Comparison of ENCODE assay signal across 11 cellular contexts in the genomic region with DNA sequence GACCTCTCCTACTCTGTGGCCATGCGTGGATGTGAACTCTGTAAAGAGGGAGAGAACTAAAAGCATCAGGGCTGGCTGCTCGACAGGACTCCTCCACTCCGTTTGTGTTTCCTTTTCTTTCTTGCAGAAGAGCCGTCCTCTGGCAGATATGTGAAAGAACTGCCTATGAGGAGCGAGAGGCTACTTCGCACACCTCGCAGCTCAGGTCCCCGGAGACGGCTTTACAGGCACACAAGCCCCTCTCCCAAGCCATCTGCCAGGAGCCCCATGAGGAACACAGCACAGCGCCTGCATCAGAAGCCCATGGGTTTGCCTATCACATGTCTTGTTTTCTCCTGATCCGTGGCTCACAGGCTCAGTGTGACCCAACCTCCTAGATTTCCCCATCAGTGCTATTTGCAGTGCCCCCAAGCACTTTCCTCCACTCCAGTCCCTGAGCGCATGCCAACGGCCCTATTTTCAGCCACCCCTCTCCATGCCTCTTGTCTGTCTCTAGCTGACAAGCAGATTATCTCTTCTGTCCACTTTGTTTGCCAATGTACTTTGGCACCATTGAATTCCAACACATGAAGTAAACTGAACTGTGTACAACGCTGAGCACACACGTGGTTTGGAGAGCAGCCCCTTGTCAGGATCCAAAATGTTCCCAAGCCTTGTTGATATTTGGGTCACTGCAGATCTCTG.
DNase-seq lines count a peak whose midpoint lies in the region; ATAC-seq lines count a peak whose summit lies in the region.
"Had no signal": no experiment of that assay in that cellular context is flagged by ENCODE, and none has a peak within 500 bp of the region (broad histone marks: within the 10 kb centered on the region; RNA-seq: fewer than 3 reads in every experiment).

No MANE protein-coding gene starts in this region.

- peaks cover 30 to 43% (median 37%) of the 10 kb centered on the region in 10 experiments for H3K4me1 ChIP-seq in BLaER1 treated with 17β-estradiol and CSF1 and Interleukin-3, amounts not matched to agents 10 nM and 100 nM
- peaks cover 60% of the 10 kb centered on the region for H3K4me1 ChIP-seq in adipocyte (ENCODE audit: control insufficient read depth, insufficient read depth, low read length)
- H3K4me1 ChIP-seq in rectal smooth muscle tissue (ENCODE audit: control insufficient read depth, insufficient read depth, low read length), result peaks cover 19% of the 10 kb centered on the region

- intact Hi-C loops in left ventricle myocardium superior (cut with micrococcal nuclease), result loop anchor here (5.0 kb wide), 1 partner anchor 106 kb away; no protein-coding TSS in a partner anchor

- DNase-seq in adipocyte (ENCODE audit: low read depth) (no peak), left ventricle myocardium superior (peak; percentile 91), activated T-cell treated with anti-CD3 and anti-CD28 coated beads for 4 hours (no peak)
- no peak for DNase-seq in activated CD4-positive, CD25-positive, alpha-beta regulatory T cell treated with anti-CD3 and anti-CD28 coated beads, Interleukin-2, amount 50 U/mL, for 72 hours
- DNase-seq: activated naive CD4-positive, alpha-beta T cell treated with anti-CD3 and anti-CD28 coated beads, Interleukin-2, amount 50 U/mL, for 16 hours; OCI-M1; stimulated activated CD4-positive, alpha-beta T cell treated with anti-CD3 and anti-CD28 coated beads, Interleukin-4, amount 100 ng/mL, for 24 hours had no signal

- ATAC-seq in left ventricle myocardium superior (peak; percentile 87), HG03460 (IDR thresholded peaks at IDR 0.05; ENCODE audit: unreplicated experiment) (no peak), GM18520 (IDR thresholded peaks at IDR 0.05; ENCODE audit: unreplicated experiment) (no peak)

- H3K36me3 ChIP-seq in BLaER1 treated with 17β-estradiol and CSF1 and Interleukin-3, amounts not matched to agents 10 nM and 100 nM, result no peaks in the 10 kb centered on the region
- H3K36me3 ChIP-seq in adipocyte (ENCODE audit: control insufficient read depth, insufficient read depth, low read length, severe bottlenecking), result no peaks in the 10 kb centered on the region
- no peaks in the 10 kb centered on the region for H3K36me3 ChIP-seq in rectal smooth muscle tissue (ENCODE audit: control insufficient read depth, insufficient read depth, low read length)

- H3K27me3 ChIP-seq in BLaER1 treated with 17β-estradiol and CSF1 and Interleukin-3, amounts not matched to agents 10 nM and 100 nM, result no peaks in the 10 kb centered on the region
- H3K27me3 ChIP-seq in adipocyte (replicated peaks; ENCODE audit: control insufficient read depth, insufficient read depth, low read length), result no peaks in the 10 kb centered on the region
- H3K27me3 ChIP-seq in rectal smooth muscle tissue (ENCODE audit: control insufficient read depth, insufficient read depth, low read length), result no peaks in the 10 kb centered on the region

- peak overlapping the region in 9 of 11 experiments; percentile 23 to 85 (median 71); a peak in 14 of 22 replicates for H3K4me2 ChIP-seq in BLaER1 treated with 17β-estradiol and CSF1 and Interleukin-3, amounts not matched to agents 10 nM and 100 nM

- no peak overlapping the region for H3K9ac ChIP-seq in BLaER1 treated with 17β-estradiol and CSF1 and Interleukin-3, amounts not matched to agents 10 nM and 100 nM
- H3K9ac ChIP-seq in adipocyte (ENCODE audit: low read length), result peak overlapping the region; percentile 94
- H3K9ac ChIP-seq in rectal smooth muscle tissue (ENCODE audit: low read length), result no peak overlapping the region

- no peak overlapping the region for H3K4me3 ChIP-seq in BLaER1 treated with 17β-estradiol and CSF1 and Interleukin-3, amounts not matched to agents 10 nM and 100 nM
- H3K4me3 ChIP-seq in adipocyte (ENCODE audit: low read length) (peak overlapping the region; percentile 68), rectal smooth muscle tissue (ENCODE audit: low read length) (no peak overlapping the region)

- H4K20me1 ChIP-seq in BLaER1 treated with 17β-estradiol and CSF1 and Interleukin-3, amounts not matched to agents 10 nM and 100 nM, result no peaks in the 10 kb centered on the region

- peaks cover 0 to 4% (median 0%) of the 10 kb centered on the region in 11 experiments; a peak in 1 of 22 replicates for H3K9me3 ChIP-seq in BLaER1 treated with 17β-estradiol and CSF1 and Interleukin-3, amounts not matched to agents 10 nM and 100 nM (replicated peaks in 1 of 11)
- H3K9me3 ChIP-seq in adipocyte (ENCODE audit: control insufficient read depth, low read length), result no peaks in the 10 kb centered on the region

- H3K27ac ChIP-seq in BLaER1 treated with 17β-estradiol and CSF1 and Interleukin-3, amounts not matched to agents 10 nM and 100 nM, result peak overlapping the region in 8 of 11 experiments; percentile 33 to 86 (median 82); a peak in 15 of 22 replicates
- H3K27ac ChIP-seq in rectal smooth muscle tissue (ENCODE audit: low read depth, low read length), result peak overlapping the region; percentile 57
